ENCODE assay signal across 16 cellular contexts in genomic region chr19:5372572-5373200, GRCh38. TPM values are rescaled to one million over a fixed set of nuclear protein-coding genes. Genes with fewer than 3 reads are reported as not detected.
DNase-seq lines count a peak whose midpoint lies in the region; ATAC-seq, FAIRE-seq and TF ChIP-seq lines count a peak whose summit lies in the region.
"Had no signal": no experiment of that assay in that cellular context is flagged by ENCODE, and none has a peak within 500 bp of the region (broad histone marks: within the 10 kb centered on the region; RNA-seq: fewer than 3 reads in every experiment).

No MANE protein-coding gene starts in this region.

- dilution Hi-C loops in endothelial cell of umbilical vein (cut with MboI; ENCODE audit: extremely low pct_ligation_motif_present, low sequenced_read_pairs): loop anchor here (25.0 kb wide), 1 partner anchor 115 kb away; no protein-coding TSS in a partner anchor

- no peak for TF ChIP-seq RAD21 in HepG2 (CRISPR knock-in tag; IDR thresholded peaks at IDR 0.05)

- no peak overlapping the region for H3K4me3 ChIP-seq in HepG2 (replicated peaks in 1 of 3; ENCODE audit: insufficient read depth in 1 of 3, low read depth in 2 of 3, low read length in 3 of 3)
- H3K4me3 ChIP-seq in right lobe of liver: no peak overlapping the region
- H3K4me3 ChIP-seq in endothelial cell of umbilical vein (replicated peaks in 1 of 3; ENCODE audit: insufficient read depth in 1 of 3, low read depth in 1 of 3, low read length in 3 of 3): no peak overlapping the region
- peak overlapping the region; percentile 21 for H3K4me3 ChIP-seq in trophoblast cell (ENCODE audit: low read depth, low read length)
- H3K4me3 ChIP-seq: A549, BLaER1 had no signal

- no peak for TF ChIP-seq POLR2A in HepG2 (IDR thresholded peaks at IDR 0.05; ENCODE audit: insufficient read depth in 1 of 2, low read depth in 2 of 2, low read length in 2 of 2)
- no peak for TF ChIP-seq POLR2A in right lobe of liver (IDR thresholded peaks at IDR 0.05)
- no peak for TF ChIP-seq POLR2A in endothelial cell of umbilical vein (IDR thresholded peaks at IDR 0.05; ENCODE audit: low read depth, low read length)

- H4K8ac ChIP-seq in trophoblast cell (ENCODE audit: low read depth, low read length): no peak overlapping the region

- CTCF ChIA-PET in HepG2 (lab: Yijun Ruan, JAX; ENCODE audit: low intra/inter-chr PET ratio, low total read pairs): no interaction called here
- CTCF ChIA-PET in endothelial cell of umbilical vein (lab: Charles Lee): no interaction called here

- POLR2A ChIA-PET in HepG2 (lab: Yijun Ruan, JAX): no interaction called here
- POLR2A ChIA-PET in endothelial cell of umbilical vein (lab: Charles Lee): no interaction called here

- in situ Hi-C loops in HepG2 (cut with HindIII; ENCODE audit: extremely low pct_ligation_motif_present, low pct_unique_long_range_greater_than_20kb): no loop called here

- WGBS in HepG2 (ENCODE audit: low lambda C conversion rate): 50% methylated on average over 2 of the region's 4 CpGs
- WGBS in right lobe of liver (ENCODE audit: insufficient coverage, low coverage, low lambda C conversion rate, missing lambda C conversion rate): 85% methylated on average over 2 of the region's 4 CpGs
- WGBS in trophoblast cell (ENCODE audit: extremely low coverage, insufficient coverage, insufficient read length): no CpG with 5 or more reads among the region's 4 CpGs

- H3K9me3 ChIP-seq in HepG2 (ENCODE audit: low read length): no peaks in the 10 kb centered on the region
- H3K9me3 ChIP-seq in right lobe of liver: no peaks in the 10 kb centered on the region
- no peaks in the 10 kb centered on the region for H3K9me3 ChIP-seq in endothelial cell of umbilical vein (replicated peaks; ENCODE audit: control insufficient read depth, insufficient read depth, low read length)
- peaks cover 12% of the 10 kb centered on the region for H3K9me3 ChIP-seq in trophoblast cell (ENCODE audit: insufficient read depth, low read depth, low read length)
- H3K9me3 ChIP-seq: A549, BLaER1 had no signal

- H4K91ac ChIP-seq in trophoblast cell (ENCODE audit: low read depth, low read length): no peak overlapping the region

- H3K9ac ChIP-seq in HepG2 (ENCODE audit: insufficient read depth, low read depth, low read length): no peak overlapping the region
- H3K9ac ChIP-seq in endothelial cell of umbilical vein (replicated peaks; ENCODE audit: extremely low read depth, insufficient read depth, low read length): no peak overlapping the region
- H3K9ac ChIP-seq in trophoblast cell (ENCODE audit: low read length): no peak overlapping the region
- H3K9ac ChIP-seq: BLaER1 had no signal

- H3K9me1 ChIP-seq in endothelial cell of umbilical vein (replicated peaks; ENCODE audit: control insufficient read depth, extremely low read depth, insufficient read depth, low read length): no peaks in the 10 kb centered on the region

- TF ChIP-seq CTCF in HepG2 (CRISPR knock-in tag; IDR thresholded peaks at IDR 0.05): no peak
- TF ChIP-seq CTCF in right lobe of liver (IDR thresholded peaks at IDR 0.05): no peak
- TF ChIP-seq CTCF in endothelial cell of umbilical vein (IDR thresholded peaks at IDR 0.05; ENCODE audit: extremely low read depth in 1 of 2, insufficient read depth in 1 of 2, low read depth in 1 of 2, low read length in 2 of 2): no peak

- H2BK12ac ChIP-seq in trophoblast cell (ENCODE audit: low read length): no peak overlapping the region

- H3K79me2 ChIP-seq in HepG2 (ENCODE audit: insufficient read depth, low read length) (no peaks in the 10 kb centered on the region), endothelial cell of umbilical vein (ENCODE audit: control insufficient read depth, insufficient read depth, low read length) (no peaks in the 10 kb centered on the region), trophoblast cell (ENCODE audit: control insufficient read depth, insufficient read depth, low read length, poor library complexity) (no peaks in the 10 kb centered on the region)

- H3K4me2 ChIP-seq in HepG2 (ENCODE audit: low read depth, low read length) (no peak overlapping the region), endothelial cell of umbilical vein (ENCODE audit: insufficient read depth, low read length) (no peak overlapping the region), trophoblast cell (ENCODE audit: low read length) (no peak overlapping the region)
- H3K4me2 ChIP-seq: A549, BLaER1 had no signal

- no peak overlapping the region for H3K4ac ChIP-seq in trophoblast cell (ENCODE audit: low read depth, low read length)

- H3K36me3 ChIP-seq in HepG2 (replicated peaks in 1 of 2; ENCODE audit: control insufficient read depth in 1 of 2, insufficient read depth in 2 of 2, low read length in 2 of 2): no peaks in the 10 kb centered on the region
- no peaks in the 10 kb centered on the region for H3K36me3 ChIP-seq in right lobe of liver
- no peaks in the 10 kb centered on the region for H3K36me3 ChIP-seq in endothelial cell of umbilical vein (ENCODE audit: control insufficient read depth in 2 of 2, extremely low read depth in 1 of 2, insufficient read depth in 2 of 2, low read length in 2 of 2)
- no peaks in the 10 kb centered on the region for H3K36me3 ChIP-seq in trophoblast cell (ENCODE audit: control insufficient read depth in 1 of 2, insufficient read depth in 2 of 2, low read length in 2 of 2)
- H3K36me3 ChIP-seq: BLaER1 had no signal

- ATAC-seq in HepG2 (no peak), right lobe of liver (no peak), GM19328 (IDR thresholded peaks at IDR 0.05; ENCODE audit: unreplicated experiment) (no peak)
- ATAC-seq: A549 had no signal

- H3K27ac ChIP-seq in HepG2 (ENCODE audit: extremely low read length, insufficient read depth, low read length): no peak overlapping the region
- no peak overlapping the region for H3K27ac ChIP-seq in right lobe of liver
- no peak overlapping the region for H3K27ac ChIP-seq in endothelial cell of umbilical vein (ENCODE audit: insufficient read depth, low read depth, low read length)
- no peak overlapping the region for H3K27ac ChIP-seq in trophoblast cell (ENCODE audit: low read depth, low read length)
- H3K27ac ChIP-seq: 22Rv1, A549, BLaER1 had no signal

- no peaks in the 10 kb centered on the region for H3K79me1 ChIP-seq in trophoblast cell (ENCODE audit: low read length)

- H3K14ac ChIP-seq in trophoblast cell (ENCODE audit: low read length): no peak overlapping the region

- no peaks in the 10 kb centered on the region for H3K4me1 ChIP-seq in HepG2 (ENCODE audit: insufficient read depth, low read length)
- H3K4me1 ChIP-seq in right lobe of liver: no peaks in the 10 kb centered on the region
- no peaks in the 10 kb centered on the region for H3K4me1 ChIP-seq in endothelial cell of umbilical vein (ENCODE audit: control insufficient read depth, extremely low read depth, insufficient read depth, low read length)
- no peaks in the 10 kb centered on the region for H3K4me1 ChIP-seq in trophoblast cell (ENCODE audit: control insufficient read depth in 1 of 2, insufficient read depth in 2 of 2, low read length in 2 of 2)
- H3K4me1 ChIP-seq: A549, BLaER1 had no signal

- no peak overlapping the region for H2BK5ac ChIP-seq in trophoblast cell (ENCODE audit: low read depth, low read length, poor library complexity)

- H2AK5ac ChIP-seq in trophoblast cell (ENCODE audit: low read length): no peak overlapping the region

- BruUV-seq in HepG2 (replicated peaks; lab: Mats Ljungman, UMichigan) (no TSS peak), endothelial cell of umbilical vein (replicated peaks; lab: Mats Ljungman, UMichigan) (no TSS peak)

- FAIRE-seq in HepG2 (lab: Jason Lieb, UNC) (no peak), endothelial cell of umbilical vein (lab: Jason Lieb, UNC) (no peak)
- FAIRE-seq: A549, G401.6, H1 had no signal

- H3K27me3 ChIP-seq in HepG2 (ENCODE audit: control insufficient read depth in 1 of 2, insufficient read depth in 2 of 2, low read length in 2 of 2) (no peaks in the 10 kb centered on the region), right lobe of liver (no peaks in the 10 kb centered on the region), endothelial cell of umbilical vein (ENCODE audit: control insufficient read depth in 2 of 2, insufficient read depth in 2 of 2, low read length in 2 of 2) (no peaks in the 10 kb centered on the region), trophoblast cell (ENCODE audit: insufficient read depth, low read length) (no peaks in the 10 kb centered on the region)
- H3K27me3 ChIP-seq: BLaER1 had no signal

- H4K12ac ChIP-seq in trophoblast cell (ENCODE audit: low read depth, low read length): no peak overlapping the region

- DNase-seq in HepG2 (ENCODE audit: low spot score) (no peak), right lobe of liver (no peak), endothelial cell of umbilical vein (ENCODE audit: low read depth, low spot score) (no peak), trophoblast cell (no peak), NCI-H1930 (lab: John Stamatoyannopoulos, UW) (no peak), T-helper 1 cell (no peak)
- DNase-seq: Calu3; CD4-positive, alpha-beta memory T cell; H9 had no signal

- H2AFZ ChIP-seq in HepG2 (ENCODE audit: low read length) (no peak overlapping the region), endothelial cell of umbilical vein (ENCODE audit: low read depth, low read length) (no peak overlapping the region), trophoblast cell (ENCODE audit: insufficient read depth, low read length, poor library complexity) (no peak overlapping the region)

- H3K23ac ChIP-seq in trophoblast cell (ENCODE audit: low read length): no peak overlapping the region

- no peak overlapping the region for H2BK120ac ChIP-seq in trophoblast cell (ENCODE audit: insufficient read depth, low read length, poor library complexity)

- H4K20me1 ChIP-seq in HepG2 (ENCODE audit: insufficient read depth, low read length) (no peaks in the 10 kb centered on the region), endothelial cell of umbilical vein (replicated peaks; ENCODE audit: control insufficient read depth, extremely low read depth, insufficient read depth, low read length) (no peaks in the 10 kb centered on the region)
- H4K20me1 ChIP-seq: BLaER1 had no signal

- TF ChIP-seq EP300 in HepG2 (IDR thresholded peaks at IDR 0.05; ENCODE audit: low read depth in 2 of 2, low read length in 2 of 2) (no peak), HepG2 (CRISPR knock-in tag; IDR thresholded peaks at IDR 0.05; ENCODE audit: borderline replicate concordance) (no peak)

- no peak overlapping the region for H3K18ac ChIP-seq in trophoblast cell (ENCODE audit: low read length)

- intact Hi-C loops in HepG2 (cut with micrococcal nuclease; ENCODE audit: unreplicated experiment): no loop called here
- intact Hi-C loops in right lobe of liver (cut with DNase I): loop anchor here in 1 of 2 donors (5.0 kb wide), 1 partner anchor 205 kb away; no protein-coding TSS in a partner anchor
- intact Hi-C loops in endothelial cell of umbilical vein (cut with micrococcal nuclease): no loop called here

RNA-seq across cellular contexts. Expression of gene PTPRS, which starts 32.1 kb away (rescaled TPM):
- 21.3 and 32.7 TPM in 2 replicates for total RNA-seq in HepG2 (2016; rRNA removed; fragmentation: Illumina TruSeq; extraction: Trizol)
- 8.8 and 10.2 TPM in 2 replicates for total RNA-seq in HepG2 (2016; cell fraction: cytosol; rRNA removed; fragmentation: Illumina TruSeq; extraction: Trizol; ENCODE audit: low read depth)
- total RNA-seq in HepG2 (2016; cell fraction: insoluble cytoplasmic fraction; rRNA removed; fragmentation: Illumina TruSeq; extraction: Trizol): 17.7 and 32.1 TPM in 2 replicates
- total RNA-seq in HepG2 (2016; cell fraction: membrane; rRNA removed; fragmentation: Illumina TruSeq; extraction: Trizol): 21.8 and 23.0 TPM in 2 replicates
- 57.4 and 62.6 TPM in 2 replicates for total RNA-seq in HepG2 (2016; cell fraction: nucleus; rRNA removed; fragmentation: Illumina TruSeq; extraction: Trizol)
- polyA plus RNA-seq in HepG2 (2011; rRNA removed): 43.9 and 63.5 TPM in 2 replicates
- 36.8 and 40.6 TPM in 2 replicates for polyA plus RNA-seq in HepG2 (2011; cell fraction: cytosol; rRNA removed)
- polyA plus RNA-seq in HepG2 (2011; cell fraction: nucleus; rRNA removed): 194 and 221 TPM in 2 replicates
- polyA plus RNA-seq in HepG2 (2012): 24.6 and 49.4 TPM in 2 replicates
- 4.6 and 4.7 TPM in 2 replicates for polyA plus RNA-seq in HepG2 (2016; cell fraction: cytosol; fragmentation: Illumina TruSeq; extraction: Trizol; ENCODE audit: low read depth)
- polyA plus RNA-seq in HepG2 (2016; cell fraction: insoluble cytoplasmic fraction; fragmentation: Illumina TruSeq; extraction: Trizol; ENCODE audit: low read depth): 8.4 and 10.5 TPM in 2 replicates
- 5.1 and 5.2 TPM in 2 replicates for polyA plus RNA-seq in HepG2 (2016; cell fraction: membrane; fragmentation: Illumina TruSeq; extraction: Trizol; ENCODE audit: low read depth)
- 68.7 and 77.5 TPM in 2 replicates for polyA plus RNA-seq in HepG2 (2016; cell fraction: nucleus; fragmentation: Illumina TruSeq; extraction: Trizol; ENCODE audit: insufficient read depth, low read depth)
- polyA minus RNA-seq in HepG2 (2011; rRNA and poly(A)+ RNA removed; ENCODE audit: low replicate concordance): 65.7 and 175 TPM in 2 replicates
- 79.6 and 103 TPM in 2 replicates for polyA minus RNA-seq in HepG2 (2011; cell fraction: cytosol; rRNA and poly(A)+ RNA removed)
- polyA minus RNA-seq in HepG2 (2011; cell fraction: nucleus; rRNA and poly(A)+ RNA removed): 55.6 and 71.9 TPM in 2 replicates
- total RNA-seq in right lobe of liver: 10 to 100 TPM in 5 of 6 experiments, 1 to 10 TPM in 1; 6.1 to 39.9 (median 22.1) TPM
- total RNA-seq in endothelial cell of umbilical vein: 12.5 and 16.1 TPM in 2 replicates
- polyA plus RNA-seq in endothelial cell of umbilical vein: 10.1 and 13.1 TPM in 2 replicates
- 5.5 and 7.4 TPM in 2 replicates for polyA plus RNA-seq in endothelial cell of umbilical vein (2011; cell fraction: cytosol; rRNA removed)
- polyA plus RNA-seq in endothelial cell of umbilical vein (2011; cell fraction: nucleus; rRNA removed): 17.3 and 19.8 TPM in 2 replicates
- polyA plus RNA-seq in endothelial cell of umbilical vein (2012): 12.7 and 19.1 TPM in 2 replicates
- 20.1 and 21.9 TPM in 2 replicates for polyA minus RNA-seq in endothelial cell of umbilical vein
- 37.2 TPM for polyA minus RNA-seq in endothelial cell of umbilical vein (2011; cell fraction: cytosol; rRNA and poly(A)+ RNA removed)
- 8.8 and 11.9 TPM in 2 replicates for polyA minus RNA-seq in endothelial cell of umbilical vein (2011; cell fraction: nucleus; rRNA and poly(A)+ RNA removed)
- polyA plus RNA-seq in trophoblast cell (2013): 17.3 and 18.1 TPM in 2 replicates
- polyA plus RNA-seq: CD14-positive monocyte had no signal
